Comparison of ENCODE assay signal across 9 cellular contexts in genomic region chr12:124837958-124838803, GRCh38. TPM values are rescaled to one million over a fixed set of nuclear protein-coding genes. Genes with fewer than 3 reads are reported as not detected.
DNase-seq lines count a peak whose midpoint lies in the region; ATAC-seq and TF ChIP-seq lines count a peak whose summit lies in the region.
"Had no signal": no experiment of that assay in that cellular context is flagged by ENCODE, and none has a peak within 500 bp of the region (broad histone marks: within the 10 kb centered on the region; RNA-seq: fewer than 3 reads in every experiment).

No MANE protein-coding gene starts in this region.

- DNase-seq in DMS 273 treated with DMSO at 0.1 percent for 48 hours (lab: John Stamatoyannopoulos, UW) (peak; percentile 6), NCI-H446 (lab: John Stamatoyannopoulos, UW) (peak; percentile 52 to 75), dermis blood vessel endothelial cell (peak; percentile 91), mucosa of descending colon (peak; percentile 81 to 94 (median 85)), GM20000 (ENCODE audit: low spot score) (no peak), NCI-H1417 treated with DMSO at 0.1 percent for 48 hours (lab: John Stamatoyannopoulos, UW) (no peak), iPS-NIHi11 (ENCODE audit: low spot score) (no peak)
- DNase-seq in CD4-positive, alpha-beta memory T cell = no peak

- H3K9me3 ChIP-seq in mucosa of descending colon = no peaks in the 10 kb centered on the region
- H3K9me3 ChIP-seq in CD4-positive, alpha-beta memory T cell (ENCODE audit: control insufficient read depth in 1 of 2, low read length in 2 of 2) = no peaks in the 10 kb centered on the region

- no peak overlapping the region for H3K27ac Mint-ChIP-seq in CD4-positive, alpha-beta memory T cell

- no peaks in the 10 kb centered on the region for H3K36me3 ChIP-seq in mucosa of descending colon (ENCODE audit: low read depth)
- H3K36me3 ChIP-seq in CD4-positive, alpha-beta memory T cell (ENCODE audit: insufficient read depth, low read length) = no peaks in the 10 kb centered on the region
- H3K36me3 ChIP-seq: cardiac muscle cell had no signal

- no peak overlapping the region for H3K4me3 Mint-ChIP-seq in CD4-positive, alpha-beta memory T cell

- no peak overlapping the region for H3K4me3 ChIP-seq in mucosa of descending colon
- H3K4me3 ChIP-seq in CD4-positive, alpha-beta memory T cell (ENCODE audit: low read length in 2 of 2) = no peak overlapping the region
- H3K4me3 ChIP-seq: cardiac muscle cell had no signal

- TF ChIP-seq CTCF in mucosa of descending colon (IDR thresholded peaks at IDR 0.05) (no peak), GM20000 (IDR thresholded peaks at IDR 0.05; ENCODE audit: extremely low read depth, missing control alignments) (no peak)

- no peaks in the 10 kb centered on the region for H3K36me3 Mint-ChIP-seq in CD4-positive, alpha-beta memory T cell

- peaks cover 0 to 2% (median 0%) of the 10 kb centered on the region in 8 donors for H3K9me3 Mint-ChIP-seq in CD4-positive, alpha-beta memory T cell

- H3K27ac ChIP-seq in CD4-positive, alpha-beta memory T cell (ENCODE audit: low read depth, low read length) = no peak overlapping the region
- H3K27ac ChIP-seq: cardiac muscle cell had no signal

- CTCF ChIA-PET in CD4-positive, alpha-beta memory T cell (lab: Charles Lee; ENCODE audit: partially characterized antibody) = no interaction called here

- intact Hi-C loops in mucosa of descending colon (cut with DNase I, micrococcal nuclease) = no loop called here
- intact Hi-C loops in CD4-positive, alpha-beta memory T cell (cut with micrococcal nuclease) = no loop called here

- H3K27me3 ChIP-seq in CD4-positive, alpha-beta memory T cell (ENCODE audit: insufficient read depth, low read length) = no peaks in the 10 kb centered on the region
- H3K27me3 ChIP-seq: cardiac muscle cell had no signal

- peaks cover 43% of the 10 kb centered on the region for H3K4me1 ChIP-seq in mucosa of descending colon (ENCODE audit: low read depth)
- H3K4me1 ChIP-seq in CD4-positive, alpha-beta memory T cell (ENCODE audit: insufficient read depth, low read length) = no peaks in the 10 kb centered on the region

- H3K4me1 Mint-ChIP-seq in CD4-positive, alpha-beta memory T cell = no peaks in the 10 kb centered on the region

- POLR2A ChIA-PET in CD4-positive, alpha-beta memory T cell (lab: Charles Lee; ENCODE audit: partially characterized antibody) = no interaction called here

- ATAC-seq in mucosa of descending colon = peak; percentile 87

- no peaks in the 10 kb centered on the region for H3K27me3 Mint-ChIP-seq in CD4-positive, alpha-beta memory T cell

RNA-seq across cellular contexts. Expression of gene SCARB1, which starts 25.5 kb away (rescaled TPM):
- total RNA-seq in dermis blood vessel endothelial cell = 42.5 and 44.1 TPM in 2 replicates
- total RNA-seq in mucosa of descending colon = 10 to 100 TPM; 23.0 to 55.1 (median 31.2) TPM
- 1 to 10 TPM; 2.2 to 2.6 TPM for total RNA-seq in CD4-positive, alpha-beta memory T cell
- 1 to 10 TPM; 1.5 to 1.6 TPM for polyA plus RNA-seq in CD4-positive, alpha-beta memory T cell

Comparison
In these comparisons a context has a peak if more than half of its experiments do, and no peak if none do; other contexts are left out.
1. DNase-seq: peak in DMS 273 treated with DMSO at 0.1 percent for 48 hours (single experiment), NCI-H446 (2 of 2), dermis blood vessel endothelial cell (single experiment) and mucosa of descending colon (3 of 3); none in GM20000 (single experiment), CD4-positive, alpha-beta memory T cell (0 of 5), NCI-H1417 treated with DMSO at 0.1 percent for 48 hours (single experiment) and iPS-NIHi11 (single experiment).
2. RNA of gene SCARB1, which starts 25.5 kb away (total RNA-seq): 42.5 to 44.1 TPM in dermis blood vessel endothelial cell and 23.0 to 55.1 TPM in mucosa of descending colon; 2.2 to 2.6 TPM in CD4-positive, alpha-beta memory T cell; every median in the first group is over 4 times any median in the second.